In the genomic region with DNA sequence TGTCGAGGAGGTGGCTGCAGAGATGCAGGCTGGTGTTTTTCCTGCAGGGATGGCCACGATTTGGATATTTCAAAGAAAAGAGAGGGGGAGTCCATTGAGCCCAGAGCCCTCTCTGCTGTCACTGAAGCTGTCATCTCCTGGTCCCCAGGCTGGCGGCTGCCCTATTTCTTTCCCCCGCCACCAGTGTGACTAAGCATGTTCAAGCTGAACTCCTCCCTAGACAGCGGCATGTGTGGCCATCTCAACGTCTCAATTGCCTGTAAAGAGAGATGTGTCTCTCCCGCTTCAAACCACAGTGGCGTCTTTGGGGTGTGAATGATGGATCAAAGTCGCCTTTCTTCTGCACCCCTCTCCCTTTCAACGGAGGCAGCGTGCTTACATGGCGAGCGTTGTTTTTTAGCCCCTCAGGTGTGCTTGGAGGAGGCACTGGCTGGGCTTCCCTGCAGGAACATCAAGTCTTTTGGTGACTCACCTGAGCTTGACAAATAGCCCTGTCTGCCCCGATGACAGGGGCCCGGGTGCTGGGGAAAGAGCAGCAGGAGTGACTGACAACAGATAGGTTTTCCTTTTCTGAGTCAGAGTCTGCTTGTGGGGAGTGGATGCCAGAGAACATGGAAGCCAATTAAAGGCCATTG, we compare ENCODE assay signal across 33 cellular contexts.
"Had no signal": no experiment of that assay in that cellular context is flagged by ENCODE, and none has a peak within 500 bp of the region (broad histone marks: within the 10 kb centered on the region; RNA-seq: fewer than 3 reads in every experiment).

No MANE protein-coding gene starts in this region.

- H3K36me3 ChIP-seq: brain microvascular endothelial cell, MG63, Peyer's patch, SJSA1 had no signal

- H3K9me3 ChIP-seq: MG63, Peyer's patch, SK-N-SH had no signal

- DNase-seq: activated B cell treated with CpG ODN at 0.5 μM for 24 hours; activated CD4-positive, alpha-beta memory T cell treated with anti-CD3 and anti-CD28 coated beads for 36 hours; activated CD4-positive, alpha-beta T cell treated with anti-CD3 and anti-CD28 coated beads for 4 hours; activated CD4-positive, alpha-beta T cell treated with anti-CD3 and anti-CD28 coated beads, Interleukin-2, amount 50 U/mL, for 1 hour; activated CD4-positive, CD25-positive, alpha-beta regulatory T cell treated with anti-CD3 and anti-CD28 coated beads, Interleukin-2, amount 50 U/mL, for 72 hours; activated CD8-positive, alpha-beta memory T cell treated with anti-CD3 and anti-CD28 coated beads, Interleukin-2, amount 50 U/mL, for 4 hours; activated naive CD4-positive, alpha-beta T cell; activated naive CD4-positive, alpha-beta T cell treated with anti-CD3 and anti-CD28 coated beads, Interleukin-2, amount 50 U/mL, for 16 hours; activated naive CD8-positive, alpha-beta T cell treated with anti-CD3 and anti-CD28 coated beads for 36 hours; activated T-cell treated with anti-CD3 and anti-CD28 coated beads for 4 hours; activated T-cell treated with anti-CD3 and anti-CD28 coated beads, Interleukin-2, amount 50 U/mL, for 4 hours; amniotic stem cell; aorta; brain microvascular endothelial cell; Kasumi-1; KG1; MG63; NCI-H1048; NCI-H1105 treated with DMSO at 0.1 percent for 48 hours; NCI-H1436; NCI-H1694; NCI-H2029; NCI-H345; NCI-H524 treated with DMSO at 0.1 percent for 48 hours; RPMI8226; SHP77 treated with DMSO at 0.1 percent for 48 hours; SK-N-SH; T-helper 1 cell; T-helper 2 cell; T-helper 9 cell had no signal

- H3K4me1 ChIP-seq: Peyer's patch, SJSA1 had no signal

- H3K27ac ChIP-seq: brain microvascular endothelial cell, Peyer's patch, SJSA1, VCaP had no signal

- ATAC-seq: activated T-cell treated with anti-CD3 and anti-CD28 coated beads, Interleukin-2, amount 50 U/mL, for 4 hours had no signal

- H3K27me3 ChIP-seq: brain microvascular endothelial cell, MG63, Peyer's patch, SJSA1 had no signal

- H3K4me3 ChIP-seq: MG63, Peyer's patch, SJSA1 had no signal
